Comparison of ENCODE assay signal across 8 cellular contexts in the genomic region with DNA sequence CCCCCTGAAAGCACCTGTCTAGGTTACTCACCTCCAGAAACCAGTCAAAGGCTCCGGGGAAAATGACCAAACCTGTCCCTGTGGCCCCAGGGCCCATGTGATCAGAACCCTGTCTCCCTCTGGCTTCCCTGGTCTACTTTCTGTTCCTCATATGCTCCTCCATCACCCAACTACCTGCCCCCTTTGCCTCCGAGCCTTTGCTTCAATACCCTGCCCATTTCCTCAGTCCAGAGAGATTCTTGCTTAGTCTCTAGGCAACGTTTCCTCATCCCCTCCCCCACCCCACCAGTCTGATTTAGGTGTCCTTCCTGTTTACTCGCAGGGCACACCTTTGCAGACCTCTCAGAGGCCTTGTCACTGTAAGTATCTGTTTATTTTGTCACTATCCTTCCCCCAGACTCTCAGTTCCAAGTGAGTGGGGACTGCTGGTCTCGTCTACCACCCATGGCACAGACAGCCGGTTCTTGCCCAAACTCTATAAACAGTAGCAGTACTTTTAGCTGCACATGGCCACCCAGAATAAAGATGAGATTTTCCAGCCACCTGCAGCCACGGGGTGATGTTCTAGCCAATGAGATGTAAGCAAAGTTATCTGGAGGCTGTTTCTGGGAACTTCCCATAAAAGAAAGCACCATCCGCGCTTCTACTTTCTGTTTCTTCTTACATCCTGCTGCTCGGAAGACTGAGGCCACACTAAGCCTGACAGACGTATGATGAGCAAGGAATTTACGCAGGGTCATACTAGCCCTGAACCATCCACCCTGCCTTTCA. TPM values are rescaled to one million over a fixed set of nuclear protein-coding genes. Genes with fewer than 3 reads are reported as not detected.
DNase-seq lines count a peak whose midpoint lies in the region; ATAC-seq and TF ChIP-seq lines count a peak whose summit lies in the region.

No MANE protein-coding gene starts in this region.

- no peaks in the 10 kb centered on the region for H3K9me3 Mint-ChIP-seq in MCF 10A (ENCODE audit: unreplicated experiment)

- peak overlapping the region in 1 of 3 donors; percentile 13 for H3K4me3 ChIP-seq in breast epithelium
- H3K4me3 ChIP-seq in esophagus muscularis mucosa: peak overlapping the region in 1 of 4 donors; percentile 10

- no peak overlapping the region for H3K4me3 Mint-ChIP-seq in MCF 10A (ENCODE audit: unreplicated experiment)

- H3K4me1 Mint-ChIP-seq in MCF 10A (ENCODE audit: insufficient read depth, unreplicated experiment): peaks cover 9% of the 10 kb centered on the region

- no TSS peak for BruUV-seq in MCF 10A (replicated peaks; lab: Mats Ljungman, UMichigan)

- POLR2A ChIA-PET in MCF 10A (lab: Yijun Ruan, JAX): interaction anchor here (1.7 kb wide), 1 partner anchor 9 kb away, joined by 4 read pairs; no protein-coding TSS in a partner anchor

- no peak overlapping the region for H3K27ac Mint-ChIP-seq in MCF 10A (ENCODE audit: low read depth, unreplicated experiment)

- TF ChIP-seq CTCF in breast epithelium (IDR thresholded peaks at IDR 0.05): no peak
- TF ChIP-seq CTCF in MCF 10A (IDR thresholded peaks at IDR 0.05; ENCODE audit: unreplicated experiment): no peak
- TF ChIP-seq CTCF in esophagus muscularis mucosa (IDR thresholded peaks at IDR 0.05): no peak

- WGBS in esophagus muscularis mucosa: 73% methylated on average over 12 of the region's 12 CpGs

- H3K36me3 Mint-ChIP-seq in MCF 10A (ENCODE audit: insufficient read depth, unreplicated experiment): peaks cover 5% of the 10 kb centered on the region

- H3K36me3 ChIP-seq in breast epithelium (no peaks in the 10 kb centered on the region), esophagus muscularis mucosa (no peaks in the 10 kb centered on the region)

- H3K27ac ChIP-seq in breast epithelium: peak overlapping the region; percentile 29 to 44
- peak overlapping the region in 1 of 4 donors; percentile 19 for H3K27ac ChIP-seq in esophagus muscularis mucosa (replicated peaks in 1 of 4)

- H3K9me3 ChIP-seq in breast epithelium: no peaks in the 10 kb centered on the region
- no peaks in the 10 kb centered on the region for H3K9me3 ChIP-seq in esophagus muscularis mucosa

- intact Hi-C loops in breast epithelium (cut with DNase I; ENCODE audit: low total_unique reads) (loop anchor here (1.0 kb wide), 1 partner anchor 27 kb away; no protein-coding TSS in a partner anchor), MCF 10A (cut with micrococcal nuclease) (no loop called here), left cardiac atrium (cut with DNase I) (no loop called here), esophagus muscularis mucosa (cut with DNase I) (no loop called here)

- CTCF ChIA-PET in MCF 10A (lab: Yijun Ruan, JAX): interaction anchor here (1.8 kb wide), 1 partner anchor 149 kb away, joined by 6 read pairs; no protein-coding TSS in a partner anchor

- ATAC-seq in HG03432 (IDR thresholded peaks at IDR 0.05; ENCODE audit: unreplicated experiment) (peak; percentile 88), left cardiac atrium (peak; percentile 22 to 71)

- no peaks in the 10 kb centered on the region for H3K4me1 ChIP-seq in breast epithelium
- H3K4me1 ChIP-seq in esophagus muscularis mucosa: peaks cover 16 to 68% (median 38%) of the 10 kb centered on the region in 4 donors

- no peak for TF ChIP-seq POLR2A in breast epithelium (IDR thresholded peaks at IDR 0.05)
- no peak for TF ChIP-seq POLR2A in esophagus muscularis mucosa (IDR thresholded peaks at IDR 0.05; ENCODE audit: low read depth)

- no peak for TF ChIP-seq EP300 in esophagus muscularis mucosa (IDR thresholded peaks at IDR 0.05)

- no peak for DNase-seq in breast epithelium (ENCODE audit: low spot score in 2 of 2)
- DNase-seq in MCF 10A (ENCODE audit: unreplicated experiment): no peak
- DNase-seq in activated CD4-positive, alpha-beta T cell treated with anti-CD3 and anti-CD28 coated beads, Interleukin-2, amount 50 U/mL, for 24 hours (ENCODE audit: low read depth in 1 of 2, low spot score in 1 of 2): peak; percentile 35 to 65
- DNase-seq in left cardiac atrium: peak; percentile 27
- DNase-seq in stimulated activated CD8-positive, alpha-beta memory T cell treated with anti-CD3 and anti-CD28 coated beads, Interleukin-4, amount 100 ng/mL, for 24 hours (ENCODE audit: low read depth): peak; percentile 35
- DNase-seq in esophagus muscularis mucosa (ENCODE audit: extremely low spot score): no peak
- no peak for DNase-seq in superior temporal gyrus (ENCODE audit: extremely low spot score)

- H3K27me3 ChIP-seq in breast epithelium (no peaks in the 10 kb centered on the region), esophagus muscularis mucosa (no peaks in the 10 kb centered on the region)

- no peaks in the 10 kb centered on the region for H3K27me3 Mint-ChIP-seq in MCF 10A (ENCODE audit: insufficient read depth, unreplicated experiment)

RNA-seq across cellular contexts. Expression of a gene that starts 13.3 kb away (rescaled TPM):
- total RNA-seq in breast epithelium (100 to 1,000 TPM; 245 to 427 (median 272) TPM), MCF 10A (2022) (56.6 and 58.3 TPM in 2 replicates), left cardiac atrium (100 to 1,000 TPM in 1 of 2 donors, 10 to 100 TPM in 1; 66.6 to 106 TPM), esophagus muscularis mucosa (10 to 100 TPM; 55.2 to 80.2 (median 64.8) TPM)

Comparison
In these comparisons a context has a peak if more than half of its experiments do, and no peak if none do; other contexts are left out.
1. DNase-seq: peak in activated CD4-positive, alpha-beta T cell treated with anti-CD3 and anti-CD28 coated beads, Interleukin-2, amount 50 U/mL, for 24 hours (2 of 2), left cardiac atrium (single experiment) and stimulated activated CD8-positive, alpha-beta memory T cell treated with anti-CD3 and anti-CD28 coated beads, Interleukin-4, amount 100 ng/mL, for 24 hours (single experiment); none in breast epithelium (0 of 2), MCF 10A (single experiment), esophagus muscularis mucosa (single experiment) and superior temporal gyrus (single experiment).